ENCODE assay signal across 9 cellular contexts in the genomic region with DNA sequence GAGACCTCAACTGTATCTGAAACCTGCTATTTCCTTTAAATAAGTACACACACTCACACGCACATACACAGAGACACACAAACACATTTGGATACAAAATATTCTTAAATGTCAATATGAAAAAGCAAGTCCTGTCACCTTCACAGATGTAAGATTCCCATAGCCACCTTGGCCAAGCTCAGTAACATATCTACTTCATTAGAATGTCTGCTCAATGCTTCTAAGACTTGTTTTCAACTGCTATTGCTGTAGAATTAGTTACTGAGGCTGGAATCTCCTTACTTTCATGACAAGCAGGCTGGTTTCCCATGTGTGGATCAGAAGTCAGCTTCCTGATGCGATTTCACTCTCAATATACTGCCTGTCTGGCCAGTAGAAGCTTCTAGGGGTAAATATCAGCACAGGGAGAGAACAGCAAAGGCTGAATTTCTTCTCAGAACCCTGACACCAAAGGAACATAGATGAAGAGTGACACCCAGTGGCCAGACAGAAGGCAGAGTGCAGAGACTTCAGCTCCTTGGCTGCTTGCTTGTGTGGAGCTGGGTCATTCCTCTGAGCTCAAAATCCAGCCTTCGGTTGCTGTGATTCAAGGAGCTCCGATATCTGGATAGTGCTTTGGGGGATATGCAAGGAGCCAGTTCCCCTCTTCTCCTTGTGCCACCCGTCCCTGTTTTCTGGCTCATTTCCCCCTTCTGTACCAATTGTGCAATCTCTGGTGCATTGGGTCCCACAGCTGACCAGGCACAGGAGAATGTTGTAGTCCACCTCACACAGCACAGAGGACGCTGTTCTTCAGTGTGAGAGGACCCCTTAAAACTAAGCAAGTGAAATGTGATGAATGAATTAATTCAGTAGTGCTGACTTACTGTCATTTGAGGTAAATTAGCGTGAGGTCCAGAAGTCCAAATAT. TPM values are rescaled to one million over a fixed set of nuclear protein-coding genes. Genes with fewer than 3 reads are reported as not detected.
DNase-seq lines count a peak whose midpoint lies in the region; ATAC-seq and TF ChIP-seq lines count a peak whose summit lies in the region.
"Had no signal": no experiment of that assay in that cellular context is flagged by ENCODE, and none has a peak within 500 bp of the region (broad histone marks: within the 10 kb centered on the region; RNA-seq: fewer than 3 reads in every experiment).

No MANE protein-coding gene starts in this region.

- H3K9ac ChIP-seq in NT2/D1 (ENCODE audit: insufficient read length, low read depth): no peak overlapping the region

- POLR2A ChIA-PET in CD8-positive, alpha-beta memory T cell (lab: Charles Lee): no interaction called here

- peak; percentile 90 for TF ChIP-seq CTCF in osteocyte (IDR thresholded peaks at IDR 0.05)

- H3K4me3 ChIP-seq in CD8-positive, alpha-beta memory T cell (ENCODE audit: low read length): no peak overlapping the region
- no peak overlapping the region for H3K4me3 ChIP-seq in NT2/D1 (ENCODE audit: insufficient read length, low read depth)

- peaks cover 3 to 50% of the 10 kb centered on the region in 2 donors for H3K27me3 Mint-ChIP-seq in CD8-positive, alpha-beta memory T cell
- peaks cover 16% of the 10 kb centered on the region for H3K27me3 Mint-ChIP-seq in osteocyte (ENCODE audit: unreplicated experiment)

- no peaks in the 10 kb centered on the region for H3K9me3 Mint-ChIP-seq in CD8-positive, alpha-beta memory T cell
- no peaks in the 10 kb centered on the region for H3K9me3 Mint-ChIP-seq in osteocyte (ENCODE audit: unreplicated experiment)
- H3K9me3 Mint-ChIP-seq: activated naive CD4-positive, alpha-beta T cell treated with anti-CD3 and anti-CD28 coated beads, Interleukin-2, amount 50 U/mL, for 24 hours had no signal

- H3K27me3 ChIP-seq in CD8-positive, alpha-beta memory T cell (ENCODE audit: insufficient read depth, low read length, poor library complexity, severe bottlenecking): peaks cover 5% of the 10 kb centered on the region
- H3K27me3 ChIP-seq in NT2/D1 (ENCODE audit: insufficient read depth, insufficient read length): no peaks in the 10 kb centered on the region

- peak in 4 of 5 donors; percentile 7 to 16 (median 12) for DNase-seq in CD8-positive, alpha-beta memory T cell
- peak; percentile 48 for DNase-seq in NT2/D1 (ENCODE audit: low read depth, low spot score)
- DNase-seq in activated T-helper 1 cell treated with Interleukin-2 at 50 U/mL for 16 hours (ENCODE audit: low read depth): peak; percentile 6
- DNase-seq in foreskin melanocyte: peak; percentile 77
- no peak for DNase-seq in osteocyte (ENCODE audit: extremely low spot score, unreplicated experiment)
- no peak for DNase-seq in cortex of kidney (lab: John Stamatoyannopoulos, UW)

- no peak overlapping the region for H3K4me3 Mint-ChIP-seq in CD8-positive, alpha-beta memory T cell
- no peak overlapping the region for H3K4me3 Mint-ChIP-seq in osteocyte (ENCODE audit: unreplicated experiment)
- H3K4me3 Mint-ChIP-seq: activated naive CD4-positive, alpha-beta T cell treated with anti-CD3 and anti-CD28 coated beads, Interleukin-2, amount 50 U/mL, for 24 hours had no signal

- H3K27ac Mint-ChIP-seq in CD8-positive, alpha-beta memory T cell: peak overlapping the region in 1 of 8 donors; percentile 58
- H3K27ac Mint-ChIP-seq in osteocyte (ENCODE audit: unreplicated experiment): no peak overlapping the region
- H3K27ac Mint-ChIP-seq: activated naive CD4-positive, alpha-beta T cell treated with anti-CD3 and anti-CD28 coated beads, Interleukin-2, amount 50 U/mL, for 24 hours had no signal

- no peaks in the 10 kb centered on the region for H3K36me3 Mint-ChIP-seq in CD8-positive, alpha-beta memory T cell
- H3K36me3 Mint-ChIP-seq in osteocyte (ENCODE audit: unreplicated experiment): no peaks in the 10 kb centered on the region
- H3K36me3 Mint-ChIP-seq: activated naive CD4-positive, alpha-beta T cell treated with anti-CD3 and anti-CD28 coated beads, Interleukin-2, amount 50 U/mL, for 24 hours had no signal

- ATAC-seq in GM18909 (IDR thresholded peaks at IDR 0.05; ENCODE audit: poor library complexity, unreplicated experiment): peak; percentile 80
- ATAC-seq in HG03442 (IDR thresholded peaks at IDR 0.05; ENCODE audit: unreplicated experiment): peak; percentile 82

- H3K4me1 ChIP-seq in CD8-positive, alpha-beta memory T cell (ENCODE audit: insufficient read depth, low read length): no peaks in the 10 kb centered on the region
- H3K4me1 ChIP-seq in NT2/D1 (ENCODE audit: insufficient read depth, insufficient read length): no peaks in the 10 kb centered on the region

- H3K9me3 ChIP-seq in CD8-positive, alpha-beta memory T cell (ENCODE audit: low read length): no peaks in the 10 kb centered on the region
- H3K9me3 ChIP-seq in NT2/D1 (ENCODE audit: insufficient read depth, low read length): no peaks in the 10 kb centered on the region

- H3K27ac ChIP-seq in CD8-positive, alpha-beta memory T cell (ENCODE audit: low read depth, low read length): no peak overlapping the region

- no peaks in the 10 kb centered on the region for H3K4me1 Mint-ChIP-seq in CD8-positive, alpha-beta memory T cell
- peaks cover 10% of the 10 kb centered on the region for H3K4me1 Mint-ChIP-seq in osteocyte (ENCODE audit: unreplicated experiment)
- H3K4me1 Mint-ChIP-seq: activated naive CD4-positive, alpha-beta T cell treated with anti-CD3 and anti-CD28 coated beads, Interleukin-2, amount 50 U/mL, for 24 hours had no signal

- CTCF ChIA-PET in CD8-positive, alpha-beta memory T cell (lab: Charles Lee): interaction anchor here (0.6 to 1.3 kb wide), 3 partner anchors 10 to 377 kb away, joined by 3 to 5 read pairs (median 3); no protein-coding TSS in a partner anchor

- no peaks in the 10 kb centered on the region for H3K36me3 ChIP-seq in CD8-positive, alpha-beta memory T cell (ENCODE audit: insufficient read depth, low read length)
- no peaks in the 10 kb centered on the region for H3K36me3 ChIP-seq in NT2/D1 (ENCODE audit: insufficient read depth, insufficient read length, low read length)

RNA-seq across cellular contexts. Expression of a gene that starts 26.6 kb away (rescaled TPM):
- under 1 TPM in 1 of 2 experiments, not detected in 1; 0.09 TPM for total RNA-seq in CD8-positive, alpha-beta memory T cell
- not detected for polyA plus RNA-seq in CD8-positive, alpha-beta memory T cell
- total RNA-seq in osteocyte: 0.64 and 0.99 TPM in 2 replicates

RNA-seq across cellular contexts. Expression of a gene that starts 51.8 kb away (rescaled TPM):
- not detected for total RNA-seq in CD8-positive, alpha-beta memory T cell
- polyA plus RNA-seq in CD8-positive, alpha-beta memory T cell: not detected
- total RNA-seq in osteocyte: 0.83 and 1.1 TPM in 2 replicates

Comparison
In these comparisons a context has a peak if more than half of its experiments do, and no peak if none do; other contexts are left out.
1. DNase-seq: peak in CD8-positive, alpha-beta memory T cell (4 of 5), NT2/D1 (single experiment), activated T-helper 1 cell treated with Interleukin-2 at 50 U/mL for 16 hours (single experiment) and foreskin melanocyte (single experiment); none in osteocyte (single experiment) and cortex of kidney (single experiment).